1 cellular context compared by ENCODE assay signal in genomic region chr5:40481226-40481625, GRCh38.
TF ChIP-seq lines count a peak whose summit lies in the region.

No MANE protein-coding gene starts in this region.

TF ChIP-seq in IMR-90, 13 proteins besides CTCF, POLR2A, EP300 and RAD21 (continued from another document):
- no peak for TF ChIP-seq NFE2L2 (IDR thresholded peaks at IDR 0.05; ENCODE audit: low read depth, low read length)
- no peak for TF ChIP-seq CEBPB (IDR thresholded peaks at IDR 0.05; ENCODE audit: low read depth, low read length)
- TF ChIP-seq FOS (IDR thresholded peaks at IDR 0.05; ENCODE audit: low read depth, low read length), result no peak
- TF ChIP-seq SMC3 (IDR thresholded peaks at IDR 0.05; ENCODE audit: low read depth, low read length), result no peak
- no peak for TF ChIP-seq USF2 (IDR thresholded peaks at IDR 0.05; ENCODE audit: low read depth, low read length)
- TF ChIP-seq CHD1 (IDR thresholded peaks at IDR 0.05; ENCODE audit: low read depth, low read length), result no peak
- TF ChIP-seq MAFK (IDR thresholded peaks at IDR 0.05; ENCODE audit: low read depth, low read length), result no peak
- TF ChIP-seq MXI1 (IDR thresholded peaks at IDR 0.05; ENCODE audit: borderline replicate concordance, low read depth, low read length), result no peak
